Comparison of ENCODE assay signal across 13 cellular contexts in the genomic region with DNA sequence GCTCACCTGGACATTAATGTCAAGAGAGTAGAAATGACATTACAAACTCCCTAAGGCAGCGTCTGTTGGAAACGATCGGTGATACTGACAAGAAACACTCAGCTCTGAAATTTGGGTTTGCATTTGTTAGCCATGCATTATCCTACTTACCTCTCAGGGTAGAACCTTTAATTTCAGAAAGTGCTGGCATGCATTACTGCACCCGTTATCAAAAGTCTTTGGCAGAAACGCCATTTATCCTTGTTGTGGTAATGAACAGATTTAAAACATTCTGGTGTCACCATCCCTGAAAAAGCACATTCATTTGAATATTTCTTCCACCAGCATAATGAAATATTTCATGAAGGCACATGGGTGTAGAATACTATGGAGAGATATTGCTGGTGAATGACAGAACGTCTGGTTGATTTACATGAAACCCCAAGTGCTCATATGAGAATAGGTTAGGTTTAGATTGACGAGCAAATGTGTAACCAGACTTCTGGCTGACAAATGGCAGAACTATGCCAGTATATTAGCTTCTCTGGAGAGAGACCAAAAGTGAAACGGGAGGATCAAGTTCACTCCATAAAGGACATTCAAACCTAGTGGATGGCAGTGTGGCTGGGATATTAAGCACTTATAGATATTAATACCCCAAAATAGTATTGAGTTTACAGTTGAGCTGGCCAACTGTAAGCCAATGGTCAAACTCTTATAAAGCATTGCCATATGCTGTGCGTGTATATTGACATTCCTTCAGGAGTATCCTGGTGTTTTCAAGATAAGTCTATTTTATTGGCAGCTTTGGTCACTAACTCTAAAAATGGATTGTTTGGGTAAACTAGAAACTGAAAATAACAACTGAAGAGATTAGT. TPM values are rescaled to one million over a fixed set of nuclear protein-coding genes. Genes with fewer than 3 reads are reported as not detected.
DNase-seq lines count a peak whose midpoint lies in the region; ATAC-seq lines count a peak whose summit lies in the region.
"Had no signal": no experiment of that assay in that cellular context is flagged by ENCODE, and none has a peak within 500 bp of the region (broad histone marks: within the 10 kb centered on the region; RNA-seq: fewer than 3 reads in every experiment).

No MANE protein-coding gene starts in this region.

- intact Hi-C loops in activated T-helper 2 cell treated with anti-CD3 and anti-CD28 coated beads, Interferon-gamma antibody, Interleukin-2, Interleukin-4, amounts not matched to agents 10 μg/mL and 5 μg/mL and 100 μg/mL, durations not matched to agents 14 hours and 24 hours and 36 hours (cut with micrococcal nuclease), result loop anchor here (10.0 kb wide), 1 partner anchor 661 kb away; no protein-coding TSS in a partner anchor

- peaks cover 24% of the 10 kb centered on the region for H3K27me3 Mint-ChIP-seq in activated T-helper 2 cell treated with anti-CD3 and anti-CD28 coated beads, Interferon-gamma antibody, Interleukin-2, Interleukin-4, amounts not matched to agents 10 μg/mL and 5 μg/mL and 100 μg/mL, durations not matched to agents 14 hours and 24 hours and 36 hours (ENCODE audit: low read depth)

- no peaks in the 10 kb centered on the region for H3K9me3 Mint-ChIP-seq in activated T-helper 2 cell treated with anti-CD3 and anti-CD28 coated beads, Interferon-gamma antibody, Interleukin-2, Interleukin-4, amounts not matched to agents 10 μg/mL and 5 μg/mL and 100 μg/mL, durations not matched to agents 14 hours and 24 hours and 36 hours
- H3K9me3 Mint-ChIP-seq: activated naive CD8-positive, alpha-beta T cell treated with anti-CD3 and anti-CD28 coated beads for 36 hours had no signal

- H3K36me3 Mint-ChIP-seq in activated T-helper 2 cell treated with anti-CD3 and anti-CD28 coated beads, Interferon-gamma antibody, Interleukin-2, Interleukin-4, amounts not matched to agents 10 μg/mL and 5 μg/mL and 100 μg/mL, durations not matched to agents 14 hours and 24 hours and 36 hours (ENCODE audit: low read depth), result no peaks in the 10 kb centered on the region
- H3K36me3 Mint-ChIP-seq: activated naive CD8-positive, alpha-beta T cell treated with anti-CD3 and anti-CD28 coated beads for 36 hours had no signal

- H3K27ac Mint-ChIP-seq in activated T-helper 2 cell treated with anti-CD3 and anti-CD28 coated beads, Interferon-gamma antibody, Interleukin-2, Interleukin-4, amounts not matched to agents 10 μg/mL and 5 μg/mL and 100 μg/mL, durations not matched to agents 14 hours and 24 hours and 36 hours, result no peak overlapping the region
- H3K27ac Mint-ChIP-seq: activated naive CD8-positive, alpha-beta T cell treated with anti-CD3 and anti-CD28 coated beads for 36 hours had no signal

- DNase-seq in AG08396 (ENCODE audit: low spot score) (peak; percentile 23), NCI-H446 treated with DMSO at 0.1 percent for 48 hours (lab: John Stamatoyannopoulos, UW) (peak; percentile 56), fibroblast of gingiva (ENCODE audit: low read depth) (peak; percentile 34), myocyte (ENCODE audit: low read depth) (peak; percentile 86), UCSD-AML1 (lab: John Stamatoyannopoulos, UW; ENCODE audit: unreplicated experiment) (no peak)
- DNase-seq in activated T-helper 2 cell treated with anti-CD3 and anti-CD28 coated beads, Interferon-gamma antibody, Interleukin-2, Interleukin-4, amounts not matched to agents 10 μg/mL and 5 μg/mL and 100 μg/mL, durations not matched to agents 14 hours and 24 hours and 36 hours (ENCODE audit: low spot score), result no peak
- DNase-seq: activated naive CD8-positive, alpha-beta T cell treated with anti-CD3 and anti-CD28 coated beads for 36 hours; left cardiac atrium; NCI-H345; SHP77 treated with DMSO at 0.1 percent for 48 hours had no signal

- no peaks in the 10 kb centered on the region for H3K4me1 Mint-ChIP-seq in activated T-helper 2 cell treated with anti-CD3 and anti-CD28 coated beads, Interferon-gamma antibody, Interleukin-2, Interleukin-4, amounts not matched to agents 10 μg/mL and 5 μg/mL and 100 μg/mL, durations not matched to agents 14 hours and 24 hours and 36 hours (ENCODE audit: low read depth)

- H3K4me3 Mint-ChIP-seq in activated T-helper 2 cell treated with anti-CD3 and anti-CD28 coated beads, Interferon-gamma antibody, Interleukin-2, Interleukin-4, amounts not matched to agents 10 μg/mL and 5 μg/mL and 100 μg/mL, durations not matched to agents 14 hours and 24 hours and 36 hours (ENCODE audit: low read depth), result no peak overlapping the region
- H3K4me3 Mint-ChIP-seq: activated naive CD8-positive, alpha-beta T cell treated with anti-CD3 and anti-CD28 coated beads for 36 hours had no signal

- ATAC-seq in GM21360 (IDR thresholded peaks at IDR 0.05; ENCODE audit: unreplicated experiment) (no peak), HG02642 (IDR thresholded peaks at IDR 0.05; ENCODE audit: poor library complexity, unreplicated experiment) (no peak)

RNA-seq across cellular contexts. Expression of a gene that starts 53.6 kb away (rescaled TPM):
- 145 and 152 TPM in 2 replicates for total RNA-seq in myocyte
- 13.8 TPM for polyA plus RNA-seq in myocyte (2012)
- not detected in 2 replicates for total RNA-seq in activated T-helper 2 cell treated with anti-CD3 and anti-CD28 coated beads, Interferon-gamma antibody, Interleukin-2, Interleukin-4, amounts not matched to agents 10 μg/mL and 5 μg/mL and 100 μg/mL, durations not matched to agents 14 hours and 24 hours and 36 hours
- total RNA-seq: activated naive CD8-positive, alpha-beta T cell treated with anti-CD3 and anti-CD28 coated beads for 36 hours; dermis microvascular lymphatic vessel endothelial cell had no signal

Comparison
In these comparisons a context has a peak if more than half of its experiments do, and no peak if none do; other contexts are left out.
1. DNase-seq: peak in AG08396 (single experiment), NCI-H446 treated with DMSO at 0.1 percent for 48 hours (single experiment), fibroblast of gingiva (single experiment) and myocyte (single experiment); none in activated T-helper 2 cell treated with anti-CD3 and anti-CD28 coated beads, Interferon-gamma antibody, Interleukin-2, Interleukin-4, amounts not matched to agents 10 μg/mL and 5 μg/mL and 100 μg/mL, durations not matched to agents 14 hours and 24 hours and 36 hours (single experiment) and UCSD-AML1 (single experiment).
2. RNA of a gene that starts 53.6 kb away (total RNA-seq): 145 to 152 TPM in myocyte; not detected in activated T-helper 2 cell treated with anti-CD3 and anti-CD28 coated beads, Interferon-gamma antibody, Interleukin-2, Interleukin-4, amounts not matched to agents 10 μg/mL and 5 μg/mL and 100 μg/mL, durations not matched to agents 14 hours and 24 hours and 36 hours; every median in the first group is over 100 times any median in the second.